Comparison of ENCODE assay signal across 14 cellular contexts in the genomic region with DNA sequence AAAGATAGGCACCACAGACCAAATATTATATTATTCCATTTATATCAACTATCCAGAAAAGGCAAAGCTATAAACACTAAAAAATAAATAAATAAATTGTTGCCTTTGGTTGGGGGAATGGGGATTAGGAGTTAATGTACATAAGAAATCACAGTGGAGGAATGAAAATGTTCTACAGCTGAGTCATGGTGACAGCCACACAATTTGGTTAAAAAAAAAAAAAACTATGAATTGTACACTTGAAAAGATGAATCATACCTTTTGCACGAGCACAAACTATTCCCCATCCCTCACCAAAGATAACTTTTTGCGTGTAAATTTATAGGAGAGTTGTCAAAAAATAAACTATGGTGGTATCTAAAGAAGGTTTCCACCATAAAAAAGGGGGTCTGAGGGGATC.
DNase-seq lines count a peak whose midpoint lies in the region; TF ChIP-seq lines count a peak whose summit lies in the region.
"Had no signal": no experiment of that assay in that cellular context is flagged by ENCODE, and none has a peak within 500 bp of the region (broad histone marks: within the 10 kb centered on the region; RNA-seq: fewer than 3 reads in every experiment).

No MANE protein-coding gene starts in this region.

- H3K79me2 ChIP-seq in mammary epithelial cell (ENCODE audit: insufficient read depth, low read length), result peaks cover 5% of the 10 kb centered on the region

- H3K4me1 ChIP-seq in mammary epithelial cell (ENCODE audit: insufficient read depth, low read length) (peaks cover 18% of the 10 kb centered on the region), mesenchymal stem cell (ENCODE audit: control insufficient read depth, insufficient read depth, low read depth, low read length) (no peaks in the 10 kb centered on the region)

- no peak overlapping the region for H3K4ac ChIP-seq in mesenchymal stem cell (ENCODE audit: low read depth in 1 of 2, low read length in 2 of 2)

- TF ChIP-seq CTCF in mammary epithelial cell (conservative IDR thresholded peaks at IDR 0.05 in 1 of 2, IDR thresholded peaks at IDR 0.05 in 1 of 2; ENCODE audit: extremely low read depth in 1 of 2, insufficient read depth in 1 of 2, low read depth in 1 of 2, low read length in 2 of 2), result no peak

- H3K18ac ChIP-seq in mesenchymal stem cell (ENCODE audit: low read depth in 1 of 2, low read length in 2 of 2), result no peak overlapping the region

- dilution Hi-C loops in mammary epithelial cell (cut with HindIII; ENCODE audit: low sequenced_read_pairs), result no loop called here

- no peak overlapping the region for H4K8ac ChIP-seq in mesenchymal stem cell (ENCODE audit: low read length)

- H3K27ac ChIP-seq in mammary epithelial cell (ENCODE audit: insufficient read depth, low read depth, low read length) (peak overlapping the region; percentile 91), mesenchymal stem cell (ENCODE audit: low read length, poor library complexity, severe bottlenecking) (peak overlapping the region; percentile 88)
- H3K27ac ChIP-seq: skin epidermis, upper lobe of right lung had no signal

- peak overlapping the region; percentile 74 for H3K4me2 ChIP-seq in mammary epithelial cell (ENCODE audit: insufficient read depth, low read depth, low read length)
- H3K4me2 ChIP-seq in mesenchymal stem cell (ENCODE audit: low read length, poor library complexity, severe bottlenecking), result peak overlapping the region; percentile 19

- H3K27me3 ChIP-seq in mammary epithelial cell (ENCODE audit: insufficient read depth, low read length) (no peaks in the 10 kb centered on the region), mesenchymal stem cell (ENCODE audit: control insufficient read depth in 1 of 2, insufficient read depth in 1 of 2, low read length in 2 of 2) (no peaks in the 10 kb centered on the region)
- H3K27me3 ChIP-seq: adrenal gland, upper lobe of right lung had no signal

- H3K9me3 ChIP-seq in mammary epithelial cell (replicated peaks; ENCODE audit: insufficient read depth, low read length), result no peaks in the 10 kb centered on the region
- no peaks in the 10 kb centered on the region for H3K9me3 ChIP-seq in mesenchymal stem cell (ENCODE audit: control insufficient read depth, low read length)
- H3K9me3 ChIP-seq: adrenal gland, upper lobe of right lung had no signal

- 39% methylated on average over 2 of the region's 2 CpGs for WGBS in mammary epithelial cell (ENCODE audit: low coverage, missing lambda C conversion rate)
- no CpG with 5 or more reads among the region's 2 CpGs for WGBS in mesenchymal stem cell

- CTCF ChIA-PET in mammary epithelial cell (lab: Charles Lee; ENCODE audit: low non-redundant PET), result no interaction called here

- no peaks in the 10 kb centered on the region for H4K20me1 ChIP-seq in mammary epithelial cell (ENCODE audit: insufficient read depth, low read length)

- H3K14ac ChIP-seq in mesenchymal stem cell (ENCODE audit: low read length in 2 of 2), result no peak overlapping the region

- H3K9ac ChIP-seq in mammary epithelial cell (ENCODE audit: insufficient read depth, low read length) (no peak overlapping the region), mesenchymal stem cell (ENCODE audit: low read length) (peak overlapping the region; percentile 27)

- H3K23ac ChIP-seq in mesenchymal stem cell (ENCODE audit: low read length in 2 of 2), result no peak overlapping the region

- peak; percentile 9 for DNase-seq in AG20443 (ENCODE audit: low spot score)
- peak; percentile 63 for DNase-seq in LHCN-M2 (ENCODE audit: low read depth)
- peak; percentile 58 for DNase-seq in mammary epithelial cell
- peak; percentile 80 for DNase-seq in mesenchymal stem cell
- no peak for DNase-seq in activated CD4-positive, CD25-positive, alpha-beta regulatory T cell (lab: John Stamatoyannopoulos, UW)
- DNase-seq in T-helper 1 cell, result no peak
- DNase-seq in SHP77 treated with DMSO at 0.1 percent for 48 hours (lab: John Stamatoyannopoulos, UW), result no peak
- DNase-seq in activated CD4-positive, alpha-beta T cell treated with anti-CD3 and anti-CD28 coated beads, Interleukin-2, amount 50 U/mL, for 48 hours, result no peak
- DNase-seq: activated CD8-positive, alpha-beta memory T cell treated with anti-CD3 and anti-CD28 coated beads, Interleukin-2, amount 50 U/mL, for 4 hours; CD4-positive, alpha-beta T cell; NCI-H2107; upper lobe of right lung had no signal

- BruUV-seq in mammary epithelial cell (replicated peaks; lab: Mats Ljungman, UMichigan), result no TSS peak

- no peak overlapping the region for H2BK5ac ChIP-seq in mesenchymal stem cell (ENCODE audit: low read depth, low read length, poor library complexity, severe bottlenecking)

- H3K36me3 ChIP-seq in mammary epithelial cell (ENCODE audit: insufficient read depth, low read length), result no peaks in the 10 kb centered on the region
- H3K36me3 ChIP-seq in mesenchymal stem cell (ENCODE audit: control insufficient read depth in 1 of 2, insufficient read depth in 2 of 2, low read depth in 1 of 2, low read length in 2 of 2), result no peaks in the 10 kb centered on the region
- H3K36me3 ChIP-seq: adrenal gland, upper lobe of right lung had no signal

- H2BK120ac ChIP-seq in mesenchymal stem cell (ENCODE audit: low read depth, low read length), result no peak overlapping the region

- no peak overlapping the region for H4K91ac ChIP-seq in mesenchymal stem cell (ENCODE audit: low read length)

- H2BK15ac ChIP-seq in mesenchymal stem cell (ENCODE audit: low read depth, poor library complexity, severe bottlenecking), result no peak overlapping the region

- H2BK12ac ChIP-seq in mesenchymal stem cell (ENCODE audit: low read length in 2 of 2), result no peak overlapping the region

- in situ Hi-C loops in mammary epithelial cell (cut with MboI; ENCODE audit: low sequenced_read_pairs in 2 of 2), result loop anchor here in 1 of 2 donors (25.0 kb wide), 1 partner anchor 198 kb away; no protein-coding TSS in a partner anchor

- H2AFZ ChIP-seq in mammary epithelial cell (ENCODE audit: low read depth, low read length) (peak overlapping the region; percentile 31), mesenchymal stem cell (ENCODE audit: low read depth, low read length) (no peak overlapping the region)

- no peak overlapping the region for H3K4me3 ChIP-seq in mammary epithelial cell (replicated peaks in 1 of 3; ENCODE audit: insufficient read depth in 1 of 3, low read depth in 2 of 3, low read length in 3 of 3)
- peak overlapping the region in 1 of 2 experiments; percentile 39 for H3K4me3 ChIP-seq in mesenchymal stem cell (ENCODE audit: insufficient read depth in 1 of 2, low read depth in 1 of 2, low read length in 2 of 2)
- H3K4me3 ChIP-seq: adrenal gland, skin epidermis, upper lobe of right lung had no signal

- H3K79me1 ChIP-seq in mesenchymal stem cell (replicated peaks; ENCODE audit: low read length, poor library complexity, severe bottlenecking), result peaks cover 4% of the 10 kb centered on the region

- H2AK5ac ChIP-seq in mesenchymal stem cell (ENCODE audit: low read length, severe bottlenecking), result no peak overlapping the region

- intact Hi-C loops in mammary epithelial cell (cut with micrococcal nuclease), result no loop called here

Comparison
In these comparisons a context has a peak if more than half of its experiments do, and no peak if none do; other contexts are left out.
1. DNase-seq: peak in AG20443 (single experiment), LHCN-M2 (single experiment), mammary epithelial cell (single experiment) and mesenchymal stem cell (single experiment); none in activated CD4-positive, CD25-positive, alpha-beta regulatory T cell (0 of 4), T-helper 1 cell (0 of 5), SHP77 treated with DMSO at 0.1 percent for 48 hours (single experiment) and activated CD4-positive, alpha-beta T cell treated with anti-CD3 and anti-CD28 coated beads, Interleukin-2, amount 50 U/mL, for 48 hours (0 of 2).